In genomic region chr14:104974146-104974541, GRCh38 we compare ENCODE assay signal across 3 cellular contexts.
TF ChIP-seq lines count a peak whose summit lies in the region.

No MANE protein-coding gene starts in this region.

TF ChIP-seq in SK-N-SH, 30 proteins besides CTCF, POLR2A, EP300 and RAD21:
- no peak for TF ChIP-seq NRF1 (IDR thresholded peaks at IDR 0.05; ENCODE audit: low read depth, low read length)
- TF ChIP-seq SIN3A (IDR thresholded peaks at IDR 0.05; ENCODE audit: borderline replicate concordance, low read depth, low read length), result no peak
- no peak for TF ChIP-seq TAF1 (IDR thresholded peaks at IDR 0.05; ENCODE audit: borderline replicate concordance, low read depth, low read length)
- TF ChIP-seq ELF1 (IDR thresholded peaks at IDR 0.05), result no peak
- no peak for TF ChIP-seq IRF3 (IDR thresholded peaks at IDR 0.05; ENCODE audit: low read depth, low read length)
- no peak for TF ChIP-seq GATA2 (CRISPR knock-in tag; IDR thresholded peaks at IDR 0.05)
- no peak for TF ChIP-seq MXI1 (IDR thresholded peaks at IDR 0.05; ENCODE audit: low read depth, low read length)
TF ChIP-seq in SK-N-SH: peak in this region for 0.

TF ChIP-seq in SK-N-SH treated with all-trans-retinoic acid at 6 μM for 48 hours, 23 proteins besides CTCF, POLR2A, EP300 and RAD21:
- TF ChIP-seq ZC3H10 (CRISPR knock-in tag; IDR thresholded peaks at IDR 0.05) (no peak), GLIS3 (CRISPR knock-in tag; IDR thresholded peaks at IDR 0.05) (no peak), BACH2 (CRISPR knock-in tag; IDR thresholded peaks at IDR 0.05; ENCODE audit: borderline replicate concordance) (no peak), RARB (CRISPR knock-in tag; IDR thresholded peaks at IDR 0.05) (no peak), ZNF70 (CRISPR knock-in tag; IDR thresholded peaks at IDR 0.05) (no peak), CSDC2 (CRISPR knock-in tag; IDR thresholded peaks at IDR 0.05) (no peak), PPARA (CRISPR knock-in tag; IDR thresholded peaks at IDR 0.05; ENCODE audit: borderline replicate concordance) (no peak), CSRNP3 (CRISPR knock-in tag; IDR thresholded peaks at IDR 0.05) (no peak), PATZ1 (CRISPR knock-in tag; IDR thresholded peaks at IDR 0.05; ENCODE audit: borderline replicate concordance) (no peak), ISL1 (CRISPR knock-in tag; IDR thresholded peaks at IDR 0.05) (no peak), ZFP3 (CRISPR knock-in tag; IDR thresholded peaks at IDR 0.05) (no peak), TCF4 (CRISPR knock-in tag; IDR thresholded peaks at IDR 0.05; ENCODE audit: borderline replicate concordance) (no peak), ESRRG (CRISPR knock-in tag; IDR thresholded peaks at IDR 0.05) (no peak), ZFP30 (CRISPR knock-in tag; IDR thresholded peaks at IDR 0.05) (no peak), SNAI2 (CRISPR knock-in tag; IDR thresholded peaks at IDR 0.05) (no peak), OSR1 (CRISPR knock-in tag; IDR thresholded peaks at IDR 0.05) (no peak), TOX (CRISPR knock-in tag; IDR thresholded peaks at IDR 0.05; ENCODE audit: borderline replicate concordance) (no peak), ZNF8 (CRISPR knock-in tag; IDR thresholded peaks at IDR 0.05) (no peak), ZNF565 (CRISPR knock-in tag; conservative IDR thresholded peaks at IDR 0.05; ENCODE audit: low read depth) (no peak)
- TF ChIP-seq, protein P1, sequence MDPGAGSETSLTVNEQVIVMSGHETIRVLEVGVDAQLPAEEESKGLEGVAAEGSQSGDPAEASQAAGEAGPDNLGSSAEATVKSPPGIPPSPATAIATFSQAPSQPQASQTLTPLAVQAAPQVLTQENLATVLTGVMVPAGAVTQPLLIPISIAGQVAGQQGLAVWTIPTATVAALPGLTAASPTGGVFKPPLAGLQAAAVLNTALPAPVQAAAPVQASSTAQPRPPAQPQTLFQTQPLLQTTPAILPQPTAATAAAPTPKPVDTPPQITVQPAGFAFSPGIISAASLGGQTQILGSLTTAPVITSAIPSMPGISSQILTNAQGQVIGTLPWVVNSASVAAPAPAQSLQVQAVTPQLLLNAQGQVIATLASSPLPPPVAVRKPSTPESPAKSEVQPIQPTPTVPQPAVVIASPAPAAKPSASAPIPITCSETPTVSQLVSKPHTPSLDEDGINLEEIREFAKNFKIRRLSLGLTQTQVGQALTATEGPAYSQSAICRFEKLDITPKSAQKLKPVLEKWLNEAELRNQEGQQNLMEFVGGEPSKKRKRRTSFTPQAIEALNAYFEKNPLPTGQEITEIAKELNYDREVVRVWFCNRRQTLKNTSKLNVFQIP (CRISPR knock-in tag; IDR thresholded peaks at IDR 0.05; ENCODE audit: borderline replicate concordance, low read depth), result no peak

TF ChIP-seq in H1, 55 proteins besides CTCF, POLR2A, EP300 and RAD21:
- TF ChIP-seq JUND (IDR thresholded peaks at IDR 0.05; ENCODE audit: low read length), result no peak
- no peak for TF ChIP-seq CBX8 (IDR thresholded peaks at IDR 0.05; ENCODE audit: borderline replicate concordance, low read depth, low read length)
- no peak for TF ChIP-seq SIRT6 (IDR thresholded peaks at IDR 0.05; ENCODE audit: low read length)
- no peak for TF ChIP-seq CTBP2 (IDR thresholded peaks at IDR 0.05; ENCODE audit: borderline replicate concordance, insufficient read depth, insufficient read length, low read length)
- TF ChIP-seq BRCA1 (IDR thresholded peaks at IDR 0.05; ENCODE audit: low read depth, low read length), result no peak
- TF ChIP-seq TCF12 (IDR thresholded peaks at IDR 0.05; ENCODE audit: low read depth, low read length), result no peak
- TF ChIP-seq RFX5 (IDR thresholded peaks at IDR 0.05; ENCODE audit: borderline replicate concordance, low read depth, low read length), result no peak
- no peak for TF ChIP-seq BCL11A (IDR thresholded peaks at IDR 0.05; ENCODE audit: low read depth in 2 of 2, low read length in 2 of 2)
- no peak for TF ChIP-seq TEAD4 (IDR thresholded peaks at IDR 0.05; ENCODE audit: low read depth, low read length)
- no peak for TF ChIP-seq POLR2AphosphoS5 (IDR thresholded peaks at IDR 0.05; ENCODE audit: low read depth, low read length)
- TF ChIP-seq EZH2 (IDR thresholded peaks at IDR 0.05; ENCODE audit: low read depth, low read length, severe bottlenecking), result no peak
- TF ChIP-seq TAF1 (IDR thresholded peaks at IDR 0.05; ENCODE audit: low read depth, low read length), result no peak
- TF ChIP-seq CHD1 (IDR thresholded peaks at IDR 0.05; ENCODE audit: low read depth, low read length), result no peak
- no peak for TF ChIP-seq MAX (IDR thresholded peaks at IDR 0.05)
- TF ChIP-seq GABPA (IDR thresholded peaks at IDR 0.05; ENCODE audit: borderline replicate concordance, insufficient read depth, low read length), result no peak
- no peak for TF ChIP-seq JUN (IDR thresholded peaks at IDR 0.05; ENCODE audit: low read depth, low read length)
- no peak for TF ChIP-seq RBBP5 (IDR thresholded peaks at IDR 0.05; ENCODE audit: borderline replicate concordance, low read depth, low read length)
- TF ChIP-seq SRF (IDR thresholded peaks at IDR 0.05; ENCODE audit: low read depth, low read length), result no peak
- TF ChIP-seq PHF8 (conservative IDR thresholded peaks at IDR 0.05; ENCODE audit: low read depth, low read length), result no peak
